ENCODE assay signal across 17 cellular contexts in genomic region chr21:38875694-38876492, GRCh38.
DNase-seq lines count a peak whose midpoint lies in the region; ATAC-seq and TF ChIP-seq lines count a peak whose summit lies in the region.
"Had no signal": no experiment of that assay in that cellular context is flagged by ENCODE, and none has a peak within 500 bp of the region (broad histone marks: within the 10 kb centered on the region; RNA-seq: fewer than 3 reads in every experiment).

No MANE protein-coding gene starts in this region.

- H3K36me3 ChIP-seq in upper lobe of left lung = no peaks in the 10 kb centered on the region
- H3K36me3 ChIP-seq: left ventricle myocardium inferior, thoracic aorta had no signal

- no peak for TF ChIP-seq CTCF in NB4 (IDR thresholded peaks at IDR 0.05; ENCODE audit: low read depth, low read length)
- TF ChIP-seq CTCF in upper lobe of left lung (IDR thresholded peaks at IDR 0.05) = no peak

- peak; percentile 70 for DNase-seq in AG08395 (ENCODE audit: low spot score)
- DNase-seq in Daoy (ENCODE audit: low read depth) = peak; percentile 49
- peak; percentile 47 for DNase-seq in NB4 (ENCODE audit: low read depth)
- peak; percentile 44 for DNase-seq in epithelial cell of prostate (ENCODE audit: low read depth, low spot score)
- no peak for DNase-seq in retina
- no peak for DNase-seq in upper lobe of left lung
- DNase-seq: activated CD4-positive, alpha-beta T cell treated with anti-CD3 and anti-CD28 coated beads for 48 hours; activated T-cell treated with anti-CD3 and anti-CD28 coated beads for 4 hours; C1 segment of cervical spinal cord; DMS153; effector memory CD8-positive, alpha-beta T cell; left ventricle myocardium inferior; NCI-H69 had no signal

- no peak overlapping the region for H3K27ac ChIP-seq in epithelial cell of prostate
- H3K27ac ChIP-seq in upper lobe of left lung = no peak overlapping the region
- H3K27ac ChIP-seq: left ventricle myocardium inferior, skin epidermis, thoracic aorta had no signal

- TF ChIP-seq EP300 in upper lobe of left lung (IDR thresholded peaks at IDR 0.05) = no peak

- no peaks in the 10 kb centered on the region for H3K4me1 ChIP-seq in upper lobe of left lung
- H3K4me1 ChIP-seq: left ventricle myocardium inferior had no signal

- no peak for TF ChIP-seq POLR2A in NB4 (IDR thresholded peaks at IDR 0.05; ENCODE audit: extremely low read depth, insufficient read length)
- no peak for TF ChIP-seq POLR2A in upper lobe of left lung (IDR thresholded peaks at IDR 0.05)

- H3K4me3 ChIP-seq in NB4 (ENCODE audit: low read depth, low read length) (no peak overlapping the region), upper lobe of left lung (no peak overlapping the region)
- H3K4me3 ChIP-seq: left ventricle myocardium inferior, skin epidermis, thoracic aorta had no signal

- WGBS in upper lobe of left lung, 2 donors = 78 to 86% methylated on average over 10 of the region's 10 CpGs

- no peaks in the 10 kb centered on the region for H3K27me3 ChIP-seq in upper lobe of left lung

- peaks cover 0 to under 1% (median 0%) of the 10 kb centered on the region in 4 donors for H3K9me3 ChIP-seq in upper lobe of left lung

- ATAC-seq in upper lobe of left lung (ENCODE audit: low FRiP score in 2 of 2) (no peak), HG03469 (IDR thresholded peaks at IDR 0.05; ENCODE audit: unreplicated experiment) (no peak), HG02588 (IDR thresholded peaks at IDR 0.05; ENCODE audit: unreplicated experiment) (no peak)
- ATAC-seq: effector memory CD8-positive, alpha-beta T cell had no signal

Comparison
In these comparisons a context has a peak if more than half of its experiments do, and no peak if none do; other contexts are left out.
1. DNase-seq: peak in AG08395 (single experiment), Daoy (single experiment), NB4 (single experiment) and epithelial cell of prostate (single experiment); none in retina (single experiment) and upper lobe of left lung (0 of 2).